Comparison of ENCODE assay signal across 8 cellular contexts in genomic region chr1:32361674-32362473, GRCh38. TPM values are rescaled to one million over a fixed set of nuclear protein-coding genes. Genes with fewer than 3 reads are reported as not detected.
DNase-seq lines count a peak whose midpoint lies in the region; ATAC-seq and TF ChIP-seq lines count a peak whose summit lies in the region.

No MANE protein-coding gene starts in this region.

- H3K36me3 ChIP-seq in BLaER1 (peaks cover 42% of the 10 kb centered on the region), iPS-20b (ENCODE audit: insufficient read depth, low read depth, low read length) (peaks cover 32% of the 10 kb centered on the region), sigmoid colon (peaks cover 16 to 41% (median 22%) of the 10 kb centered on the region in 4 donors)

- H3K27me3 Mint-ChIP-seq in IgD-negative memory B cell (peaks cover 3% of the 10 kb centered on the region), brain (peaks cover 3% of the 10 kb centered on the region)

- TF ChIP-seq POLR2A in sigmoid colon (IDR thresholded peaks at IDR 0.05) = no peak

- peaks cover 52% of the 10 kb centered on the region for H3K4me1 ChIP-seq in BLaER1
- H3K4me1 ChIP-seq in iPS-20b (ENCODE audit: insufficient read depth, low read length) = peaks cover 2% of the 10 kb centered on the region; the same call in 1 of the 2 replicates
- peaks cover 0 to 21% (median 18%) of the 10 kb centered on the region in 4 donors for H3K4me1 ChIP-seq in sigmoid colon

- intact Hi-C loops in sigmoid colon (cut with DNase I) = no loop called here

- H3K27ac ChIP-seq in BLaER1 (no peak overlapping the region), iPS-20b (ENCODE audit: low read length) (no peak overlapping the region), sigmoid colon (peak overlapping the region in 1 of 4 donors; percentile 52)

- TF ChIP-seq EP300 in sigmoid colon (IDR thresholded peaks at IDR 0.05) = no peak

- peaks cover 18 to 21% (median 19%) of the 10 kb centered on the region in 3 donors for H3K4me1 Mint-ChIP-seq in IgD-negative memory B cell
- peaks cover 32% of the 10 kb centered on the region for H3K4me1 Mint-ChIP-seq in brain

- H3K9me3 Mint-ChIP-seq in IgD-negative memory B cell = no peaks in the 10 kb centered on the region
- no peaks in the 10 kb centered on the region for H3K9me3 Mint-ChIP-seq in brain

- DNase-seq in sigmoid colon (peak; percentile 75), NCI-H510A treated with DMSO at 0.1 percent for 48 hours (lab: John Stamatoyannopoulos, UW) (no peak), NCI-H774 (lab: John Stamatoyannopoulos, UW) (no peak)

- H3K27me3 ChIP-seq in BLaER1 (peaks cover 28% of the 10 kb centered on the region), iPS-20b (ENCODE audit: insufficient read depth, low read length) (peaks cover 40% of the 10 kb centered on the region), sigmoid colon (no peaks in the 10 kb centered on the region)

- 1 to 2% methylated on average over 91 of the region's 91 CpGs for WGBS in sigmoid colon, 2 donors

- H3K27ac Mint-ChIP-seq in IgD-negative memory B cell (no peak overlapping the region), brain (peak overlapping the region in 3 of 5 experiments; percentile 46 to 88 (median 65))

- H3K4me2 ChIP-seq in BLaER1 = peak overlapping the region; percentile 87

- H3K4me3 ChIP-seq in BLaER1 (peak overlapping the region; percentile 53), iPS-20b (ENCODE audit: low read length) (peak overlapping the region; percentile 57; the same call in 1 of the 2 replicates), sigmoid colon (peak overlapping the region in 3 of 4 donors; percentile 39 to 51 (median 46))

- peak overlapping the region; percentile 17 to 73 (median 44) for H3K4me3 Mint-ChIP-seq in IgD-negative memory B cell
- H3K4me3 Mint-ChIP-seq in brain = peak overlapping the region in 4 of 5 experiments; percentile 1 to 33 (median 18)

- H3K36me3 Mint-ChIP-seq in IgD-negative memory B cell (peaks cover 5% of the 10 kb centered on the region), brain (peaks cover 23% of the 10 kb centered on the region)

- no peak for ATAC-seq in HG02973 (IDR thresholded peaks at IDR 0.05; ENCODE audit: unreplicated experiment)

- TF ChIP-seq CTCF in brain (conservative IDR thresholded peaks at IDR 0.05) (peak; percentile 46 to 56), sigmoid colon (IDR thresholded peaks at IDR 0.05) (peak in 1 of 4 experiments; percentile 25)

- H4K20me1 ChIP-seq in BLaER1 = peaks cover 39% of the 10 kb centered on the region

- H3K9ac ChIP-seq in BLaER1 (peak overlapping the region; percentile 41; the same call in 1 of the 2 replicates), iPS-20b (ENCODE audit: low read depth, low read length) (peak overlapping the region; percentile 45; the same call in 1 of the 2 replicates)

- H3K9me3 ChIP-seq in BLaER1 (no peaks in the 10 kb centered on the region), iPS-20b (ENCODE audit: insufficient read depth, low read depth, low read length) (no peaks in the 10 kb centered on the region), sigmoid colon (no peaks in the 10 kb centered on the region)

RNA-seq across cellular contexts. Expression of gene FAM229A, which starts 0.4 kb away (rescaled TPM):
- polyA plus RNA-seq in IgD-negative memory B cell (1.7 TPM), brain (ENCODE audit: insufficient read depth, low read depth, low replicate concordance) (3.0 TPM), sigmoid colon (1 to 10 TPM in 2 of 3 donors, under 1 TPM in 1; 0.60 to 7.5 (median 1.2) TPM)
- total RNA-seq in sigmoid colon = 10 to 100 TPM in 1 of 4 donors, 1 to 10 TPM in 3; 3.5 to 13.8 (median 5.6) TPM

RNA-seq across cellular contexts. Expression of gene TSSK3, which starts 0.5 kb away (rescaled TPM):
- polyA plus RNA-seq in IgD-negative memory B cell = not detected
- not detected for polyA plus RNA-seq in brain (ENCODE audit: insufficient read depth, low read depth, low replicate concordance)
- 1 to 10 TPM in 3 of 4 donors, not detected in 1; 1.5 to 2.2 (median 2.1) TPM for total RNA-seq in sigmoid colon
- polyA plus RNA-seq in sigmoid colon = 1 to 10 TPM in 1 of 3 donors, not detected in 2; 1.1 TPM

RNA-seq across cellular contexts. Expression of gene MARCKSL1, which starts 25.8 kb away (rescaled TPM):
- polyA plus RNA-seq in IgD-negative memory B cell (219 TPM), brain (ENCODE audit: insufficient read depth, low read depth, low replicate concordance) (1,713 TPM), sigmoid colon (100 to 1,000 TPM; 120 to 158 (median 141) TPM)
- 1 to 10 TPM; 4.1 to 9.7 (median 6.6) TPM for total RNA-seq in sigmoid colon

RNA-seq across cellular contexts. Expression of gene BSDC1, which starts 32.4 kb away (rescaled TPM):
- 41.0 TPM for polyA plus RNA-seq in IgD-negative memory B cell
- 121 TPM for polyA plus RNA-seq in brain (ENCODE audit: insufficient read depth, low read depth, low replicate concordance)
- total RNA-seq in sigmoid colon = 10 to 100 TPM; 52.8 to 76.7 (median 62.1) TPM
- polyA plus RNA-seq in sigmoid colon = 10 to 100 TPM; 46.2 to 52.0 (median 50.7) TPM

Comparison
In these comparisons a context has a peak if more than half of its experiments do, and no peak if none do; other contexts are left out.
1. H3K27ac Mint-ChIP-seq: peak in brain (3 of 5); none in IgD-negative memory B cell (0 of 3).
2. Peak in every context shown above with its lines, with median percentiles within 50 percentile points of each other: H3K4me3 ChIP-seq.